ENCODE assay signal across 11 cellular contexts in genomic region chr14:78595797-78596196, GRCh38.
A peak's percentile ranks its signal among the peaks of the same experiment; 100 is the strongest.
DNase-seq lines count a peak whose midpoint lies in the region; ATAC-seq and TF ChIP-seq lines count a peak whose summit lies in the region.
"Had no signal": no experiment of that assay in that cellular context is flagged by ENCODE, and none has a peak within 500 bp of the region (broad histone marks: within the 10 kb centered on the region; RNA-seq: fewer than 3 reads in every experiment).

No MANE protein-coding gene starts in this region.

- DNase-seq in stimulated activated CD4-positive, alpha-beta T cell treated with anti-CD3 and anti-CD28 coated beads, Interleukin-15, amount 100 ng/mL, for 24 hours: peak; percentile 4
- DNase-seq in stimulated activated CD4-positive, alpha-beta T cell treated with anti-CD3 and anti-CD28 coated beads, Interleukin-4, amount 100 ng/mL, for 1 hour: no peak
- DNase-seq in NCI-H510A (lab: John Stamatoyannopoulos, UW) (peak; percentile 8), epithelial cell of proximal tubule (ENCODE audit: low read depth) (no peak), hepatic stellate cell (ENCODE audit: low spot score) (no peak)
- DNase-seq: activated T-cell treated with anti-CD3 and anti-CD28 coated beads, Interleukin-2, amount 50 U/mL, for 24 hours; stimulated activated CD4-positive, alpha-beta T cell treated with anti-CD3 and anti-CD28 coated beads, Interleukin-1b, Interleukin-23, amount 100 ng/mL, for 48 hours had no signal

- peak; percentile 63 for TF ChIP-seq CTCF in epithelial cell of proximal tubule (conservative IDR thresholded peaks at IDR 0.05; ENCODE audit: low read depth, low read length)

- no peak for ATAC-seq in HG03439 (IDR thresholded peaks at IDR 0.05; ENCODE audit: unreplicated experiment)
- no peak for ATAC-seq in GM18505 (IDR thresholded peaks at IDR 0.05; ENCODE audit: unreplicated experiment)
- ATAC-seq in HG02610 (IDR thresholded peaks at IDR 0.05; ENCODE audit: unreplicated experiment): no peak

- no peak overlapping the region for H3K4me3 ChIP-seq in epithelial cell of proximal tubule (ENCODE audit: low read depth, low read length)
- H3K4me3 ChIP-seq: SJSA1 had no signal

- TF ChIP-seq POLR2A in GM18505 (IDR thresholded peaks at IDR 0.05; ENCODE audit: borderline replicate concordance, extremely low read depth, insufficient read depth, insufficient read length): no peak

Comparison
In these comparisons a context has a peak if more than half of its experiments do, and no peak if none do; other contexts are left out.
1. DNase-seq: peak in stimulated activated CD4-positive, alpha-beta T cell treated with anti-CD3 and anti-CD28 coated beads, Interleukin-15, amount 100 ng/mL, for 24 hours (single experiment) and NCI-H510A (single experiment); none in stimulated activated CD4-positive, alpha-beta T cell treated with anti-CD3 and anti-CD28 coated beads, Interleukin-4, amount 100 ng/mL, for 1 hour (single experiment), epithelial cell of proximal tubule (single experiment) and hepatic stellate cell (single experiment).